In genomic region chr17:68777856-68778694, GRCh38 we compare ENCODE assay signal across 10 cellular contexts.
A peak's percentile ranks its signal among the peaks of the same experiment; 100 is the strongest.
DNase-seq lines count a peak whose midpoint lies in the region; ATAC-seq, FAIRE-seq and TF ChIP-seq lines count a peak whose summit lies in the region.
"Had no signal": no experiment of that assay in that cellular context is flagged by ENCODE, and none has a peak within 500 bp of the region (broad histone marks: within the 10 kb centered on the region; RNA-seq: fewer than 3 reads in every experiment).

No MANE protein-coding gene starts in this region.

- ATAC-seq in HepG2 (peak; percentile 80), WTC11 (no peak)

- peaks cover 16 to 37% of the 10 kb centered on the region in 2 donors for H3K4me1 ChIP-seq in adrenal gland (replicated peaks in 1 of 2)
- peaks cover 59% of the 10 kb centered on the region for H3K4me1 ChIP-seq in HepG2 (ENCODE audit: insufficient read depth, low read length)
- peaks cover 12% of the 10 kb centered on the region for H3K4me1 ChIP-seq in testis

- H3K27me3 ChIP-seq in adrenal gland (no peaks in the 10 kb centered on the region), HepG2 (ENCODE audit: control insufficient read depth in 1 of 2, insufficient read depth in 2 of 2, low read length in 2 of 2) (no peaks in the 10 kb centered on the region), testis (no peaks in the 10 kb centered on the region), WERI-Rb-1 (ENCODE audit: insufficient read depth, low read depth, severe bottlenecking) (no peaks in the 10 kb centered on the region)

- no peaks in the 10 kb centered on the region for H3K79me2 ChIP-seq in HepG2 (ENCODE audit: insufficient read depth, low read length)

- no peak for TF ChIP-seq POLR2A in adrenal gland (IDR thresholded peaks at IDR 0.05)
- TF ChIP-seq POLR2A in HepG2 (IDR thresholded peaks at IDR 0.05; ENCODE audit: insufficient read depth in 1 of 2, low read depth in 2 of 2, low read length in 2 of 2): no peak
- no peak for TF ChIP-seq POLR2A in testis (IDR thresholded peaks at IDR 0.05)

- H3K4me2 ChIP-seq in HepG2 (ENCODE audit: low read depth, low read length): peak overlapping the region; percentile 72

- no peaks in the 10 kb centered on the region for H4K20me1 ChIP-seq in HepG2 (ENCODE audit: insufficient read depth, low read length)

- no peak overlapping the region for H3K27ac Mint-ChIP-seq in WTC11
- H3K27ac Mint-ChIP-seq: immature natural killer cell had no signal

- no peak for FAIRE-seq in HepG2 (lab: Jason Lieb, UNC)

- intact Hi-C loops in adrenal gland (cut with DNase I) (loop anchor here in 1 of 2 donors (10.0 kb wide), 1 partner anchor 137 kb away; no protein-coding TSS in a partner anchor), HepG2 (cut with micrococcal nuclease; ENCODE audit: unreplicated experiment) (loop anchor here (1.0 to 5.0 kb wide), 5 partner anchors 17 to 194 kb away; no protein-coding TSS in a partner anchor), testis (cut with DNase I; ENCODE audit: low total_unique reads) (loop anchor here (10.0 kb wide), 1 partner anchor 197 kb away; no protein-coding TSS in a partner anchor)

- DNase-seq in NCI-H146 (lab: John Stamatoyannopoulos, UW) (peak; percentile 48), adrenal gland (no peak), HepG2 (ENCODE audit: low spot score) (peak; percentile 81), testis (no peak), HEK293T (ENCODE audit: extremely low spot score) (no peak), dedifferentiated amniotic fluid mesenchymal stem cell (ENCODE audit: extremely low spot score) (no peak), WTC11 (ENCODE audit: low spot score) (no peak), WERI-Rb-1 (no peak)
- DNase-seq: stimulated activated naive CD4-positive, alpha-beta T cell treated with Interleukin-2 at 50 U/mL for 16 hours had no signal

- TF ChIP-seq EP300 in HepG2 (IDR thresholded peaks at IDR 0.05; ENCODE audit: low read depth in 2 of 2, low read length in 2 of 2) (peak in 1 of 2 experiments; percentile 88; a peak in 2 of 4 replicates), HepG2 (CRISPR knock-in tag; IDR thresholded peaks at IDR 0.05; ENCODE audit: borderline replicate concordance) (peak; percentile 16; the same call in 1 of the 2 replicates)

- no peak for TF ChIP-seq RAD21 in HepG2 (CRISPR knock-in tag; IDR thresholded peaks at IDR 0.05)

- POLR2A ChIA-PET in HepG2 (lab: Yijun Ruan, JAX): interaction anchor here (0.9 to 6.0 kb wide), 4 partner anchors 11 to 43 kb away, joined by 3 to 52 read pairs (median 18); no protein-coding TSS in a partner anchor
- POLR2A ChIA-PET in HEK293T (lab: Yijun Ruan, JAX): no interaction called here
- POLR2A ChIA-PET in WTC11 (lab: Charles Lee): no interaction called here

- peak overlapping the region in 3 of 5 donors; percentile 7 to 67 (median 50) for H3K27ac ChIP-seq in adrenal gland
- peak overlapping the region; percentile 75 for H3K27ac ChIP-seq in HepG2 (ENCODE audit: extremely low read length, insufficient read depth, low read length)
- H3K27ac ChIP-seq in testis: peak overlapping the region; percentile 45 to 79
- no peak overlapping the region for H3K27ac ChIP-seq in WERI-Rb-1

- H3K9me3 ChIP-seq in adrenal gland (replicated peaks in 1 of 3): no peaks in the 10 kb centered on the region
- H3K9me3 ChIP-seq in HepG2 (ENCODE audit: low read length): peaks cover 15% of the 10 kb centered on the region
- no peaks in the 10 kb centered on the region for H3K9me3 ChIP-seq in testis
- no peaks in the 10 kb centered on the region for H3K9me3 ChIP-seq in WERI-Rb-1 (ENCODE audit: severe bottlenecking)

- no peak for TF ChIP-seq CTCF in adrenal gland (IDR thresholded peaks at IDR 0.05)
- TF ChIP-seq CTCF in HepG2 (CRISPR knock-in tag; IDR thresholded peaks at IDR 0.05): no peak
- no peak for TF ChIP-seq CTCF in testis (IDR thresholded peaks at IDR 0.05)
- TF ChIP-seq CTCF in WTC11 (IDR thresholded peaks at IDR 0.05): no peak
- TF ChIP-seq CTCF in WERI-Rb-1 (IDR thresholded peaks at IDR 0.05; ENCODE audit: low read depth, low read length): no peak

- BruUV-seq in HepG2 (replicated peaks; lab: Mats Ljungman, UMichigan): no TSS peak

- H3K27me3 Mint-ChIP-seq in WTC11 (ENCODE audit: low read depth): no peaks in the 10 kb centered on the region

- WGBS in adrenal gland, 4 donors: 39 to 48% (median 46%) methylated on average over 10 of the region's 10 CpGs
- WGBS in HepG2 (ENCODE audit: low lambda C conversion rate): 12% methylated on average over 10 of the region's 10 CpGs
- WGBS in testis, 2 donors: 45 to 50% methylated on average over 10 of the region's 10 CpGs

- peaks cover 16% of the 10 kb centered on the region for H3K36me3 Mint-ChIP-seq in WTC11
- H3K36me3 Mint-ChIP-seq: immature natural killer cell had no signal

- in situ Hi-C loops in HepG2 (cut with HindIII; ENCODE audit: extremely low pct_ligation_motif_present, low pct_unique_long_range_greater_than_20kb): loop anchor here (5.0 to 25.0 kb wide), 4 partner anchors 134 to 454 kb away; partner anchors contain the start of gene ABCA9

- peaks cover 25% of the 10 kb centered on the region for H3K9me3 Mint-ChIP-seq in WTC11
- H3K9me3 Mint-ChIP-seq: immature natural killer cell had no signal

- H3K36me3 ChIP-seq in adrenal gland (replicated peaks in 1 of 2) (no peaks in the 10 kb centered on the region), HepG2 (replicated peaks in 1 of 2; ENCODE audit: control insufficient read depth in 1 of 2, insufficient read depth in 2 of 2, low read length in 2 of 2) (no peaks in the 10 kb centered on the region), testis (ENCODE audit: low read depth, missing control alignments) (no peaks in the 10 kb centered on the region), WERI-Rb-1 (no peaks in the 10 kb centered on the region)

- peaks cover 4% of the 10 kb centered on the region; the same call in 1 of the 2 replicates for H3K4me1 Mint-ChIP-seq in WTC11
- H3K4me1 Mint-ChIP-seq: immature natural killer cell had no signal

- CTCF ChIA-PET in HepG2 (lab: Yijun Ruan, JAX; ENCODE audit: low intra/inter-chr PET ratio, low total read pairs) (interaction anchor here (0.7 to 2.6 kb wide), 9 partner anchors 16 to 469 kb away, joined by 3 to 33 read pairs (median 6); no protein-coding TSS in a partner anchor), HEK293T (lab: Yijun Ruan, JAX) (interaction anchor here (0.7 kb wide), 1 partner anchor 316 kb away, joined by 3 read pairs; no protein-coding TSS in a partner anchor), WTC11 (lab: Charles Lee) (interaction anchor here (1.0 kb wide), 2 partner anchors 129 to 469 kb away, joined by 3 to 4 read pairs; no protein-coding TSS in a partner anchor)

- peak overlapping the region; percentile 42 for H2AFZ ChIP-seq in HepG2 (ENCODE audit: low read length)

- H3K9ac ChIP-seq in HepG2 (ENCODE audit: insufficient read depth, low read depth, low read length): peak overlapping the region; percentile 65

- H3K4me3 Mint-ChIP-seq in WTC11: no peak overlapping the region
- H3K4me3 Mint-ChIP-seq: immature natural killer cell had no signal

- H3K4me3 ChIP-seq in adrenal gland: peak overlapping the region in 1 of 4 donors; percentile 11
- peak overlapping the region; percentile 24 to 58 (median 43); a peak in 5 of 6 replicates for H3K4me3 ChIP-seq in HepG2 (replicated peaks in 1 of 3; ENCODE audit: insufficient read depth in 1 of 3, low read depth in 2 of 3, low read length in 3 of 3)
- no peak overlapping the region for H3K4me3 ChIP-seq in testis
- no peak overlapping the region for H3K4me3 ChIP-seq in WERI-Rb-1 (ENCODE audit: low read depth, low read length)

TF ChIP-seq in HepG2, 621 proteins besides CTCF, POLR2A, EP300 and RAD21 (continues in another document):
- TF ChIP-seq ZGPAT (CRISPR knock-in tag; IDR thresholded peaks at IDR 0.05): peak; percentile 79; the same call in 1 of the 2 replicates
- peak; percentile 96 for TF ChIP-seq GATA4 (IDR thresholded peaks at IDR 0.05; ENCODE audit: borderline replicate concordance, low read depth)

TF ChIP-seq in HEK293T, 16 proteins besides CTCF, POLR2A, EP300 and RAD21:
- no peak for TF ChIP-seq NFRKB (IDR thresholded peaks at IDR 0.05)
- no peak for TF ChIP-seq FOXA1 (IDR thresholded peaks at IDR 0.05)
- TF ChIP-seq FOXK2 (IDR thresholded peaks at IDR 0.05): no peak
- TF ChIP-seq BHLHE40 (IDR thresholded peaks at IDR 0.05; ENCODE audit: borderline replicate concordance): no peak
- no peak for TF ChIP-seq SP1 (IDR thresholded peaks at IDR 0.05)
- no peak for TF ChIP-seq L3MBTL2 (conservative IDR thresholded peaks at IDR 0.05)

TF ChIP-seq in WTC11, 78 proteins besides CTCF, POLR2A, EP300 and RAD21 (continues in another document):
- TF ChIP-seq ETV6 (CRISPR knock-in tag; IDR thresholded peaks at IDR 0.05) (no peak), CREB1 (CRISPR knock-in tag; IDR thresholded peaks at IDR 0.05) (no peak), TEAD1 (CRISPR knock-in tag; IDR thresholded peaks at IDR 0.05) (no peak), ZMAT4 (CRISPR knock-in tag; IDR thresholded peaks at IDR 0.05) (no peak), RELA (CRISPR knock-in tag; IDR thresholded peaks at IDR 0.05; ENCODE audit: borderline replicate concordance) (no peak), FOXP4 (CRISPR knock-in tag; IDR thresholded peaks at IDR 0.05) (no peak)

Comparison
In these comparisons a context has a peak if more than half of its experiments do, and no peak if none do; other contexts are left out.
1. DNase-seq: peak in NCI-H146 (single experiment) and HepG2 (single experiment); none in adrenal gland (0 of 7), testis (single experiment), HEK293T (single experiment), dedifferentiated amniotic fluid mesenchymal stem cell (single experiment), WTC11 (single experiment) and WERI-Rb-1 (single experiment).
2. H3K4me3 ChIP-seq: peak in HepG2 (3 of 3); none in testis (0 of 2) and WERI-Rb-1 (single experiment).